ENCODE assay signal across 8 cellular contexts in genomic region chr2:70095833-70096670, GRCh38. TPM values are rescaled to one million over a fixed set of nuclear protein-coding genes. Genes with fewer than 3 reads are reported as not detected.
A peak's percentile ranks its signal among the peaks of the same experiment; 100 is the strongest.
DNase-seq lines count a peak whose midpoint lies in the region; ATAC-seq and TF ChIP-seq lines count a peak whose summit lies in the region.

No MANE protein-coding gene starts in this region.

- no peaks in the 10 kb centered on the region for H3K27me3 ChIP-seq in CD4-positive, alpha-beta T cell (ENCODE audit: control insufficient read depth, insufficient read depth, low read length)
- no peaks in the 10 kb centered on the region for H3K27me3 ChIP-seq in PC-3 (ENCODE audit: low read length)
- H3K27me3 ChIP-seq in effector memory CD4-positive, alpha-beta T cell (replicated peaks; ENCODE audit: control insufficient read depth, insufficient read depth, low read length, poor library complexity, severe bottlenecking), result no peaks in the 10 kb centered on the region
- no peaks in the 10 kb centered on the region for H3K27me3 ChIP-seq in trophoblast cell (ENCODE audit: insufficient read depth, low read length)

- intact Hi-C loops in CD4-positive, alpha-beta T cell (cut with DNase I, micrococcal nuclease), result loop anchor here in 1 of 2 experiments (1.0 to 2.0 kb wide), 2 partner anchors 7 to 13 kb away; no protein-coding TSS in a partner anchor
- intact Hi-C loops in PC-3 (cut with micrococcal nuclease), result no loop called here

- H4K8ac ChIP-seq in trophoblast cell (ENCODE audit: low read depth, low read length), result no peak overlapping the region

- no peaks in the 10 kb centered on the region for H3K27me3 Mint-ChIP-seq in CD4-positive, alpha-beta T cell

- H3K4me3 ChIP-seq in PC-3 (ENCODE audit: low read length) (no peak overlapping the region), trophoblast cell (ENCODE audit: low read depth, low read length) (peak overlapping the region; percentile 42)
- H3K4me3 ChIP-seq in effector memory CD4-positive, alpha-beta T cell (ENCODE audit: insufficient read depth, low read depth, low read length, poor library complexity, severe bottlenecking), result no peak overlapping the region

- no peaks in the 10 kb centered on the region for H4K20me1 ChIP-seq in PC-3 (ENCODE audit: low read length)

- POLR2A ChIA-PET in CD4-positive, alpha-beta T cell (lab: Charles Lee), result interaction anchor here (1.0 to 15.0 kb wide), 12 partner anchors 8 to 182 kb away, joined by 3 to 932 read pairs (median 17); partner anchors contain the start of genes C2orf42, MXD1 and PCBP1
- POLR2A ChIA-PET in PC-3 (lab: Charles Lee; ENCODE audit: unreplicated experiment), result interaction anchor here (0.6 to 1.0 kb wide), 2 partner anchors 32 to 182 kb away, joined by 4 to 5 read pairs; no protein-coding TSS in a partner anchor

- peak overlapping the region; percentile 80 for H3K27ac ChIP-seq in CD4-positive, alpha-beta T cell (ENCODE audit: low read depth, low read length)
- peak overlapping the region; percentile 56 for H3K27ac ChIP-seq in PC-3 (ENCODE audit: low read length)
- H3K27ac ChIP-seq in effector memory CD4-positive, alpha-beta T cell (ENCODE audit: insufficient read depth, low read length, poor library complexity, severe bottlenecking), result peak overlapping the region; percentile 80
- H3K27ac ChIP-seq in trophoblast cell (ENCODE audit: low read depth, low read length), result no peak overlapping the region

- no peaks in the 10 kb centered on the region for H3K9me3 Mint-ChIP-seq in CD4-positive, alpha-beta T cell

- no peak overlapping the region for H3K18ac ChIP-seq in trophoblast cell (ENCODE audit: low read length)

- H3K36me3 Mint-ChIP-seq in CD4-positive, alpha-beta T cell (ENCODE audit: low read depth), result no peaks in the 10 kb centered on the region

- H3K4me1 ChIP-seq in PC-3 (ENCODE audit: insufficient read depth, low read length) (peaks cover 16% of the 10 kb centered on the region), trophoblast cell (ENCODE audit: control insufficient read depth in 1 of 2, insufficient read depth in 2 of 2, low read length in 2 of 2) (no peaks in the 10 kb centered on the region)
- H3K4me1 ChIP-seq in effector memory CD4-positive, alpha-beta T cell (ENCODE audit: control insufficient read depth, insufficient read depth, low read length, poor library complexity, severe bottlenecking), result peaks cover 28% of the 10 kb centered on the region

- H3K9ac ChIP-seq in PC-3 (ENCODE audit: low read length) (peak overlapping the region; percentile 45; the same call in 1 of the 2 replicates), trophoblast cell (ENCODE audit: low read length) (no peak overlapping the region)

- H3K27ac Mint-ChIP-seq in CD4-positive, alpha-beta T cell, result peak overlapping the region; percentile 96

- ATAC-seq in CD4-positive, alpha-beta T cell (ENCODE audit: poor library complexity), result no peak
- ATAC-seq in PC-3, result no peak
- ATAC-seq in GM21786 (IDR thresholded peaks at IDR 0.05; ENCODE audit: unreplicated experiment), result no peak

- peaks cover 40% of the 10 kb centered on the region for H3K4me1 Mint-ChIP-seq in CD4-positive, alpha-beta T cell (ENCODE audit: low read depth)

- H3F3A ChIP-seq in PC-3 (ENCODE audit: low read length, unreplicated experiment), result no peaks in the 10 kb centered on the region

- no peak overlapping the region for H2AK5ac ChIP-seq in trophoblast cell (ENCODE audit: low read length)

- H4K12ac ChIP-seq in trophoblast cell (ENCODE audit: low read depth, low read length), result no peak overlapping the region

- H2BK5ac ChIP-seq in trophoblast cell (ENCODE audit: low read depth, low read length, poor library complexity), result no peak overlapping the region

- H4K91ac ChIP-seq in trophoblast cell (ENCODE audit: low read depth, low read length), result no peak overlapping the region

- no peak overlapping the region for H3K14ac ChIP-seq in trophoblast cell (ENCODE audit: low read length)

- H3K79me1 ChIP-seq in trophoblast cell (ENCODE audit: low read length), result no peaks in the 10 kb centered on the region

- no peak for DNase-seq in CD4-positive, alpha-beta T cell
- no peak for DNase-seq in PC-3
- DNase-seq in effector memory CD4-positive, alpha-beta T cell, result no peak
- DNase-seq in trophoblast cell, result no peak
- no peak for DNase-seq in DMS153 treated with DMSO at 0.1 percent for 48 hours (lab: John Stamatoyannopoulos, UW; ENCODE audit: unreplicated experiment)
- no peak for DNase-seq in NCI-H526 treated with DMSO at 0.1 percent for 48 hours (lab: John Stamatoyannopoulos, UW)
- DNase-seq in kidney tubule cell (ENCODE audit: low spot score), result no peak

- H3K9me2 ChIP-seq in PC-3 (replicated peaks; ENCODE audit: low read length), result no peaks in the 10 kb centered on the region

- no peak overlapping the region for H3K23ac ChIP-seq in trophoblast cell (ENCODE audit: low read length)

- no peaks in the 10 kb centered on the region for H3K36me3 ChIP-seq in PC-3 (ENCODE audit: low read depth, low read length)
- H3K36me3 ChIP-seq in effector memory CD4-positive, alpha-beta T cell (ENCODE audit: control insufficient read depth, insufficient read depth, low read length), result no peaks in the 10 kb centered on the region
- no peaks in the 10 kb centered on the region for H3K36me3 ChIP-seq in trophoblast cell (ENCODE audit: control insufficient read depth in 1 of 2, insufficient read depth in 2 of 2, low read length in 2 of 2)

- H3K4me3 Mint-ChIP-seq in CD4-positive, alpha-beta T cell, result no peak overlapping the region

- H3K4ac ChIP-seq in trophoblast cell (ENCODE audit: low read depth, low read length), result no peak overlapping the region

- H2BK120ac ChIP-seq in trophoblast cell (ENCODE audit: insufficient read depth, low read length, poor library complexity), result no peak overlapping the region

- WGBS in trophoblast cell (ENCODE audit: extremely low coverage, insufficient coverage, insufficient read length), result no CpG with 5 or more reads among the region's 14 CpGs

- BruUV-seq in PC-3 (replicated peaks; lab: Mats Ljungman, UMichigan), result no TSS peak

- no peaks in the 10 kb centered on the region for H3K79me2 ChIP-seq in PC-3 (ENCODE audit: low read length)
- H3K79me2 ChIP-seq in trophoblast cell (ENCODE audit: control insufficient read depth, insufficient read depth, low read length, poor library complexity), result no peaks in the 10 kb centered on the region

- peak overlapping the region; percentile 19 for H2BK12ac ChIP-seq in trophoblast cell (ENCODE audit: low read length)

- CTCF ChIA-PET in CD4-positive, alpha-beta T cell (lab: Charles Lee), result interaction anchor here (1.1 to 2.8 kb wide), 7 partner anchors 9 to 95 kb away, joined by 3 to 9 read pairs (median 6); partner anchors contain the start of gene C2orf42
- CTCF ChIA-PET in PC-3 (lab: Charles Lee), result no interaction called here

- H3K9me3 ChIP-seq in CD4-positive, alpha-beta T cell (ENCODE audit: control insufficient read depth, low read length), result no peaks in the 10 kb centered on the region
- H3K9me3 ChIP-seq in PC-3 (ENCODE audit: low read length), result no peaks in the 10 kb centered on the region
- no peaks in the 10 kb centered on the region for H3K9me3 ChIP-seq in effector memory CD4-positive, alpha-beta T cell (ENCODE audit: control insufficient read depth, low read length)
- no peaks in the 10 kb centered on the region for H3K9me3 ChIP-seq in trophoblast cell (ENCODE audit: insufficient read depth, low read depth, low read length)

- TF ChIP-seq CTCF in CD4-positive, alpha-beta T cell (IDR thresholded peaks at IDR 0.05), result no peak
- TF ChIP-seq CTCF in PC-3 (conservative IDR thresholded peaks at IDR 0.05; ENCODE audit: low read depth, low read length), result no peak

- H3K4me2 ChIP-seq in PC-3 (ENCODE audit: low read length) (0 out of 2 replicates have a peak overlapping the region, but pooled peaks have one; percentile 14), trophoblast cell (ENCODE audit: low read length) (no peak overlapping the region)

- H2AFZ ChIP-seq in PC-3 (ENCODE audit: low read length), result no peak overlapping the region
- H2AFZ ChIP-seq in trophoblast cell (ENCODE audit: insufficient read depth, low read length, poor library complexity), result no peak overlapping the region

RNA-seq across cellular contexts. Expression of gene PCBP1, which starts 8.8 kb away (rescaled TPM):
- 100 to 1,000 TPM; 228 to 233 TPM for total RNA-seq in CD4-positive, alpha-beta T cell
- total RNA-seq in PC-3 (2014; rRNA removed), result 39.2 and 59.7 TPM in 2 replicates
- polyA plus RNA-seq in trophoblast cell (2013), result 407 and 419 TPM in 2 replicates
